Comparison of ENCODE assay signal across 17 cellular contexts in the genomic region with DNA sequence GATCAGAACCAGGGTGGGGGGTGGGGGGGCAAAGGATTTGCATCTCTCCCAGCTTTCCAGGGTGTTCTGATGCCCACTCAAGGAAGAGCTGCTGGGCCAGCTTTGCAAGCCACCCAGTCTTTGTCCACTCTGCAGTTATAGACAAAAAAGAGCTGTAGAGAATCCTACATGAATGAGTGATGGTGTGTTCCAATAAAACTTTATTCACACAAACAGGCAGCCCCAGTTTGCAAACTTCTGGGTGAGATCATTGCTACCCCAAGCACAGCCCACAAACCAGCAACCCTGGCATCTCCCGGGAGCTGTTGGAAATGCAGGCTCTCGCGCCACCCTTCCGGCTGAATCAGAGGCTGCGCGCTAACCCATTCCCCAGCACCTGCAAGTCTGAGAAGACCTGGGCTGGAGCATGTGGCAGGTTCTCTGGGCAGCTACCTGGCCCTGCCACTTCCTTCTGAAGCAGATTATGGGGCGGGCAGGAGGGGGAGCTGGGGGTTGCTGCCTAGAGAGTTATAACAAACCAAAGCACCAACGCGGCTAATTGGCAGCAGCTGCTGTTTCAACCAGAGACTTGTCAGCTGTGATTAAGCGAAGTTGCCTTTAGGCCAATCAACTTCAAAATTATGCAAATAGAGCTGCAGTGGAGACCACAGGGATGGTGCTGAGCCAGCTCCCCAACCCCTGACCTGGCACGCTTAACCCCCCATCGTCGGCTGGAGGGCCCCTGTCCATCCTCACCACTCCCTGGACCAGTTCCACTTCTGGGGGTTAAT. TPM values are rescaled to one million over a fixed set of nuclear protein-coding genes. Genes with fewer than 3 reads are reported as not detected.
"Had no signal": no experiment of that assay in that cellular context is flagged by ENCODE, and none has a peak within 500 bp of the region (broad histone marks: within the 10 kb centered on the region; RNA-seq: fewer than 3 reads in every experiment).

No MANE protein-coding gene starts in this region.

- ATAC-seq: activated T-cell treated with anti-CD3 and anti-CD28 coated beads, Interleukin-2, amount 50 U/mL, for 4 hours; heart right ventricle; psoas muscle had no signal

- H3K9me3 Mint-ChIP-seq: activated naive CD8-positive, alpha-beta T cell treated with anti-CD3 and anti-CD28 coated beads for 36 hours; activated T-cell treated with anti-CD3 and anti-CD28 coated beads, Interleukin-2, amount 50 U/mL, for 4 hours; nephron progenitor cell; T-helper 1 cell treated with Interleukin-12 subunit alpha and Interleukin-12 subunit beta and Interleukin-4 antibody, amounts not matched to agents 30 μg/mL and 1 μg/mL, for 36 hours; type B pancreatic cell had no signal

- H3K27ac Mint-ChIP-seq: activated naive CD8-positive, alpha-beta T cell treated with anti-CD3 and anti-CD28 coated beads for 36 hours; T-helper 1 cell treated with Interleukin-12 subunit alpha and Interleukin-12 subunit beta and Interleukin-4 antibody, amounts not matched to agents 30 μg/mL and 1 μg/mL, for 36 hours; type B pancreatic cell had no signal

- H3K4me3 Mint-ChIP-seq: activated naive CD8-positive, alpha-beta T cell treated with anti-CD3 and anti-CD28 coated beads for 36 hours; activated T-cell treated with anti-CD3 and anti-CD28 coated beads, Interleukin-2, amount 50 U/mL, for 4 hours; nephron progenitor cell; T-helper 1 cell treated with Interleukin-12 subunit alpha and Interleukin-12 subunit beta and Interleukin-4 antibody, amounts not matched to agents 30 μg/mL and 1 μg/mL, for 36 hours; type B pancreatic cell had no signal

- H3K4me1 ChIP-seq: psoas muscle had no signal

- H3K27ac ChIP-seq: heart right ventricle, psoas muscle, suprapubic skin had no signal

- H3K27me3 Mint-ChIP-seq: activated naive CD8-positive, alpha-beta T cell treated with anti-CD3 and anti-CD28 coated beads for 36 hours; type B pancreatic cell had no signal

- H3K27me3 ChIP-seq: heart right ventricle had no signal

- H3K9me3 ChIP-seq: heart right ventricle, psoas muscle, suprapubic skin had no signal

- DNase-seq: activated CD4-positive, alpha-beta T cell treated with anti-CD3 and anti-CD28 coated beads, Interleukin-2, amount 50 U/mL, for 1 hour; activated CD4-positive, CD25-positive, alpha-beta regulatory T cell; activated gamma-delta T cell; activated naive CD8-positive, alpha-beta T cell treated with anti-CD3 and anti-CD28 coated beads for 36 hours; activated T-cell treated with anti-CD3 and anti-CD28 coated beads, Interleukin-2, amount 50 U/mL, for 4 hours; heart right ventricle; mesendoderm; nephron progenitor cell; psoas muscle; stimulated activated CD4-positive, alpha-beta T cell treated with anti-CD3 and anti-CD28 coated beads, Interleukin-12 subunit alpha, Interleukin-12 subunit beta, amount 100 ng/mL, for 4 hours; stimulated activated naive CD4-positive, alpha-beta T cell treated with Interleukin-2 at 50 U/mL for 16 hours had no signal

- H3K36me3 Mint-ChIP-seq: activated naive CD8-positive, alpha-beta T cell treated with anti-CD3 and anti-CD28 coated beads for 36 hours; type B pancreatic cell had no signal

- H3K36me3 ChIP-seq: heart right ventricle, suprapubic skin had no signal

- FAIRE-seq: endometrium, frontal cortex, TTC549 had no signal

- H3K4me3 ChIP-seq: heart right ventricle, psoas muscle, suprapubic skin had no signal

RNA-seq across cellular contexts. Expression of gene SHISAL1, which starts 3.8 kb away (rescaled TPM):
- total RNA-seq: activated naive CD8-positive, alpha-beta T cell treated with anti-CD3 and anti-CD28 coated beads for 36 hours; activated T-cell treated with anti-CD3 and anti-CD28 coated beads, Interleukin-2, amount 50 U/mL, for 4 hours had no signal
